Comparison of ENCODE assay signal across 23 cellular contexts in the genomic region with DNA sequence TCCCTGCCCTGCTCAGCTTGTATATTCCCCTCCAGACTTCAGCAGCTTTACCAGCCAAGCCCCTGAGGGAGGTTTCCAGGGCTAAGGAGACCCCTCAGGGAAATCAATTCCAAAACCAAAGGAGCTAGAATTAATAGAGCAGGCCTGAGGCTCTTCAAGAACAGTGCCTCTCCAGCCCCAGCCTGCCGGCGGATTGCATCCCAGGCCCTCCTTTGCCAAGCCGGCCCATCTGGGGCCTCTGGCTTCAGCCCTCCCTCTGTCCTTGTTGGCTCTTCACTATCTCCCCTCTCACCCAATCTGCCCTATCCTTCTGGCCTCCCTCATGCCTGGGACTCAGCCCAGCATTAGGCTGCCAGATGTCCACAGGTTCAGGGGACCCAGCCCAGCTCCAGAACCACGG. TPM values are rescaled to one million over a fixed set of nuclear protein-coding genes. Genes with fewer than 3 reads are reported as not detected.
"Had no signal": no experiment of that assay in that cellular context is flagged by ENCODE, and none has a peak within 500 bp of the region (broad histone marks: within the 10 kb centered on the region; RNA-seq: fewer than 3 reads in every experiment).

No MANE protein-coding gene starts in this region.

- H3K9me3 Mint-ChIP-seq: activated CD4-positive, alpha-beta memory T cell treated with anti-CD3 and anti-CD28 coated beads for 36 hours; activated naive CD4-positive, alpha-beta T cell treated with anti-CD3 and anti-CD28 coated beads, Interleukin-2, amount 50 U/mL, for 72 hours; activated T-helper 1 cell treated with anti-CD3 and anti-CD28 coated beads, Interleukin-12 subunit alpha, Interleukin-12 subunit beta, Interleukin-2, Interleukin-4 antibody, amounts not matched to agents 30 ng/mL and 10 ng/mL and 1 ng/mL, durations not matched to agents 14 hours and 24 hours and 36 hours; neural crest cell; stimulated activated memory B cell treated with anti-CD40 and anti-IgM and Interleukin-4, amounts not matched to agents 10 μg/mL and 1 μg/mL and 100 μg/mL, for 72 hours had no signal

- H3K4me1 Mint-ChIP-seq: naive B cell; neural crest cell; stimulated activated memory B cell treated with anti-CD40 and anti-IgM and Interleukin-4, amounts not matched to agents 10 μg/mL and 1 μg/mL and 100 μg/mL, for 72 hours had no signal

- H3K27me3 ChIP-seq: ovary had no signal

- H3K27ac Mint-ChIP-seq: activated CD4-positive, alpha-beta memory T cell treated with anti-CD3 and anti-CD28 coated beads for 36 hours; activated naive CD4-positive, alpha-beta T cell treated with anti-CD3 and anti-CD28 coated beads, Interleukin-2, amount 50 U/mL, for 72 hours; activated T-helper 1 cell treated with anti-CD3 and anti-CD28 coated beads, Interleukin-12 subunit alpha, Interleukin-12 subunit beta, Interleukin-2, Interleukin-4 antibody, amounts not matched to agents 30 ng/mL and 10 ng/mL and 1 ng/mL, durations not matched to agents 14 hours and 24 hours and 36 hours; naive B cell; stimulated activated memory B cell treated with anti-CD40 and anti-IgM and Interleukin-4, amounts not matched to agents 10 μg/mL and 1 μg/mL and 100 μg/mL, for 72 hours had no signal

- H3K4me2 ChIP-seq: SK-N-SH had no signal

- H3K9me3 ChIP-seq: mucosa of descending colon, ovary, psoas muscle, sigmoid colon, SK-N-SH, thoracic aorta, upper lobe of right lung had no signal

- H3K4me3 Mint-ChIP-seq: activated CD4-positive, alpha-beta memory T cell treated with anti-CD3 and anti-CD28 coated beads for 36 hours; activated T-helper 1 cell treated with anti-CD3 and anti-CD28 coated beads, Interleukin-12 subunit alpha, Interleukin-12 subunit beta, Interleukin-2, Interleukin-4 antibody, amounts not matched to agents 30 ng/mL and 10 ng/mL and 1 ng/mL, durations not matched to agents 14 hours and 24 hours and 36 hours; naive B cell; neural crest cell; stimulated activated memory B cell treated with anti-CD40 and anti-IgM and Interleukin-4, amounts not matched to agents 10 μg/mL and 1 μg/mL and 100 μg/mL, for 72 hours had no signal

- H3K9ac ChIP-seq: SK-N-SH had no signal

- DNase-seq: activated CD4-positive, alpha-beta memory T cell treated with anti-CD3 and anti-CD28 coated beads for 36 hours; activated CD4-positive, CD25-positive, alpha-beta regulatory T cell treated with anti-CD3 and anti-CD28 coated beads, Interleukin-2, amount 50 U/mL, for 72 hours; activated gamma-delta T cell treated with Interleukin-2 at 50 U/mL for 16 hours; activated T-cell treated with anti-CD3 and anti-CD28 coated beads for 4 hours; amniotic stem cell; foreskin keratinocyte; mesenchymal stem cell; mucosa of descending colon; naive B cell; psoas muscle; sigmoid colon; SK-N-SH; stimulated activated CD4-positive, alpha-beta T cell treated with anti-CD3 and anti-CD28 coated beads, Interleukin-4, amount 100 ng/mL, for 4 hours; T-helper 9 cell; upper lobe of right lung had no signal

- H3K4me1 ChIP-seq: foreskin keratinocyte, psoas muscle, sigmoid colon, upper lobe of right lung had no signal

- H3K36me3 ChIP-seq: ovary, sigmoid colon, thoracic aorta, upper lobe of right lung had no signal

- H3K36me3 Mint-ChIP-seq: activated CD4-positive, alpha-beta memory T cell treated with anti-CD3 and anti-CD28 coated beads for 36 hours; activated naive CD4-positive, alpha-beta T cell treated with anti-CD3 and anti-CD28 coated beads, Interleukin-2, amount 50 U/mL, for 72 hours; naive B cell; stimulated activated memory B cell treated with anti-CD40 and anti-IgM and Interleukin-4, amounts not matched to agents 10 μg/mL and 1 μg/mL and 100 μg/mL, for 72 hours had no signal

- H3K27ac ChIP-seq: foreskin keratinocyte, ovary, psoas muscle, sigmoid colon, thoracic aorta, upper lobe of right lung had no signal

- H3K4me3 ChIP-seq: dorsolateral prefrontal cortex, mucosa of descending colon, ovary, psoas muscle, sigmoid colon, thoracic aorta, upper lobe of right lung had no signal

RNA-seq across cellular contexts. Expression of a gene that starts 5.8 kb away (rescaled TPM):
- total RNA-seq: activated CD4-positive, alpha-beta memory T cell treated with anti-CD3 and anti-CD28 coated beads for 36 hours; activated naive CD4-positive, alpha-beta T cell treated with anti-CD3 and anti-CD28 coated beads, Interleukin-2, amount 50 U/mL, for 72 hours; activated T-helper 1 cell treated with anti-CD3 and anti-CD28 coated beads, Interleukin-12 subunit alpha, Interleukin-12 subunit beta, Interleukin-2, Interleukin-4 antibody, amounts not matched to agents 30 ng/mL and 10 ng/mL and 1 ng/mL, durations not matched to agents 14 hours and 24 hours and 36 hours; liver; neural crest cell had no signal
